ENCODE assay signal across 23 cellular contexts in the genomic region with DNA sequence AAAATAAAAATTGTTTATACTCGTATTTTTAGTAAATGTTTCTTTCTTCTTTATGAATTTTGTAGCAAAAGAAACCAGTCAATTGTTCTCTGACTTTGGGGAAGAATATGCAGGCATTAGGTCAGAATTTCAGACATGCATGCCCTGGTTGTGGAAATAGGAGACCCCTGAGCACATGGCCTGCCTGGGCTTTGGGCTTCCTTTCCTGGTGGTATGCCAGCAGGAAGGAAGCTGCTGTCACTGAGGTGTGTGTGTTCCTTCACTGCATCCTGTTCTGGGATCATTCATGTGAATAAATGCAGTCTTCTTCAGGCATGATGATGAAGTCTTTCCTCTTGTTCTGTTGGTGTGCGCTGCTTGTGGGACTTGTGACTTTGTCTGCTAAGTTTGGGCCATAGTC.
DNase-seq lines count a peak whose midpoint lies in the region; ATAC-seq, FAIRE-seq and TF ChIP-seq lines count a peak whose summit lies in the region.
"Had no signal": no experiment of that assay in that cellular context is flagged by ENCODE, and none has a peak within 500 bp of the region (broad histone marks: within the 10 kb centered on the region; RNA-seq: fewer than 3 reads in every experiment).

No MANE protein-coding gene starts in this region.

- H3K56ac ChIP-seq in H1 (replicated peaks; ENCODE audit: insufficient read length, low read depth, low read length): no peak overlapping the region

- H2AK5ac ChIP-seq in H1 (ENCODE audit: low read depth, low read length): no peak overlapping the region

- H3K4me1 Mint-ChIP-seq in activated T-cell treated with anti-CD3 and anti-CD28 coated beads, Interleukin-2, amount 50 U/mL, for 72 hours (ENCODE audit: low read depth): no peaks in the 10 kb centered on the region
- H3K4me1 Mint-ChIP-seq: CD14-positive monocyte; CD4-positive, alpha-beta memory T cell; IgD-negative memory B cell had no signal

- no peak overlapping the region for H3K4me3 ChIP-seq in H1 (ENCODE audit: extremely low read depth in 1 of 4, insufficient read depth in 2 of 4, low read depth in 3 of 4, low read length in 4 of 4)
- no peak overlapping the region for H3K4me3 ChIP-seq in keratinocyte (ENCODE audit: control insufficient read depth in 2 of 3, extremely low read depth in 1 of 3, insufficient read depth in 2 of 3, low read depth in 1 of 3, low read length in 3 of 3)
- H3K4me3 ChIP-seq in esophagus muscularis mucosa: no peak overlapping the region
- H3K4me3 ChIP-seq: GM12878, GM23248 had no signal

- H3K27me3 ChIP-seq in H1 (replicated peaks in 1 of 4; ENCODE audit: control insufficient read depth in 3 of 4, extremely low read depth in 1 of 4, insufficient read depth in 3 of 4, low read length in 3 of 4): no peaks in the 10 kb centered on the region
- no peaks in the 10 kb centered on the region for H3K27me3 ChIP-seq in keratinocyte (ENCODE audit: control insufficient read depth, extremely low read depth, insufficient read depth, low read length)
- H3K27me3 ChIP-seq in esophagus muscularis mucosa: no peaks in the 10 kb centered on the region
- H3K27me3 ChIP-seq: BE2C had no signal

- WGBS in H1 (ENCODE audit: extremely low coverage in 1 of 2, insufficient coverage in 1 of 2, insufficient read length in 1 of 2, insufficient replicate concordance in 2 of 2, low coverage in 1 of 2, low lambda C conversion rate in 2 of 2, missing lambda C conversion rate in 1 of 2), 2 experiments: 87% methylated on average over 2 of the region's 2 CpGs; no CpG with 5 or more reads in 1 of the 2 experiments
- WGBS in esophagus muscularis mucosa: 78% methylated on average over 2 of the region's 2 CpGs

- FAIRE-seq in H1 (lab: Jason Lieb, UNC) (no peak), keratinocyte (lab: Jason Lieb, UNC) (no peak)
- FAIRE-seq: A204.1, GM12878, HepG2 had no signal

- peak overlapping the region; percentile 46; the same call in 1 of the 2 replicates for H2BK15ac ChIP-seq in H1 (ENCODE audit: low read length)

- no peak overlapping the region for H3K4ac ChIP-seq in H1 (replicated peaks; ENCODE audit: insufficient read length, low read depth, low read length)

- H3K27ac ChIP-seq in H1 (ENCODE audit: low read depth, low read length) (no peak overlapping the region), keratinocyte (ENCODE audit: control insufficient read depth, insufficient read depth, low read length) (no peak overlapping the region), esophagus muscularis mucosa (replicated peaks in 1 of 4) (no peak overlapping the region)
- H3K27ac ChIP-seq: GM23248 had no signal

- H3K9me3 ChIP-seq in H1 (ENCODE audit: insufficient read depth in 2 of 2, low read depth in 1 of 2, low read length in 1 of 2) (no peaks in the 10 kb centered on the region), keratinocyte (ENCODE audit: control insufficient read depth, low read depth, low read length) (no peaks in the 10 kb centered on the region), esophagus muscularis mucosa (no peaks in the 10 kb centered on the region)
- H3K9me3 ChIP-seq: BE2C had no signal

- H3K23me2 ChIP-seq in H1 (ENCODE audit: low read depth, low read length): no peaks in the 10 kb centered on the region

- no peaks in the 10 kb centered on the region for H3K79me2 ChIP-seq in H1 (ENCODE audit: control insufficient read depth in 1 of 2, insufficient read depth in 2 of 2, low read length in 2 of 2)
- H3K79me2 ChIP-seq in keratinocyte (ENCODE audit: control insufficient read depth, insufficient read depth, low read length): no peaks in the 10 kb centered on the region

- no peak overlapping the region for H3K4me3 Mint-ChIP-seq in activated T-cell treated with anti-CD3 and anti-CD28 coated beads, Interleukin-2, amount 50 U/mL, for 72 hours
- H3K4me3 Mint-ChIP-seq: CD14-positive monocyte; CD4-positive, alpha-beta memory T cell; HFFc6; IgD-negative memory B cell had no signal

- no peak overlapping the region for H2BK12ac ChIP-seq in H1 (ENCODE audit: low read depth, low read length)

- POLR2A ChIA-PET in H1 (lab: Charles Lee; ENCODE audit: partially characterized antibody): no interaction called here

- no peak overlapping the region for H3K14ac ChIP-seq in H1 (ENCODE audit: insufficient read length)

- no peak for TF ChIP-seq CTCF in H1 (IDR thresholded peaks at IDR 0.05; ENCODE audit: control extremely low read depth in 1 of 3, insufficient read depth in 1 of 3, low read depth in 1 of 3, low read length in 3 of 3)
- no peak for TF ChIP-seq CTCF in keratinocyte (optimal IDR thresholded peaks at IDR 0.05 in 1 of 3, IDR thresholded peaks at IDR 0.05 in 1 of 3, conservative IDR thresholded peaks at IDR 0.05 in 1 of 3; ENCODE audit: extremely low read depth in 1 of 3, insufficient read depth in 2 of 3, low read length in 3 of 3)
- TF ChIP-seq CTCF in esophagus muscularis mucosa (IDR thresholded peaks at IDR 0.05): no peak

- no peak overlapping the region for H3K4me2 ChIP-seq in H1 (ENCODE audit: insufficient read depth in 1 of 2, low read depth in 2 of 2, low read length in 2 of 2)
- no peak overlapping the region for H3K4me2 ChIP-seq in keratinocyte (ENCODE audit: control insufficient read depth, extremely low read depth, insufficient read depth, low read depth, low read length)

- peak; percentile 2 for DNase-seq in HT1080 (ENCODE audit: low read depth)
- no peak for DNase-seq in H1 (ENCODE audit: low read depth in 1 of 2, low spot score in 2 of 2)
- DNase-seq in keratinocyte (ENCODE audit: low read depth, low spot score): no peak
- no peak for DNase-seq in cerebellar nuclear complex (lab: John Stamatoyannopoulos, UW)
- DNase-seq in activated T-cell treated with anti-CD3 and anti-CD28 coated beads, Interleukin-2, amount 50 U/mL, for 72 hours: no peak
- DNase-seq in esophagus muscularis mucosa (ENCODE audit: extremely low spot score): no peak
- DNase-seq: ACHN; BE2C; Calu3; CD4-positive, alpha-beta memory T cell; DND-41; EL; GM23248; H7; HFFc6; KBM-7 had no signal

- no peak for TF ChIP-seq RAD21 in H1 (IDR thresholded peaks at IDR 0.05 in 1 of 2, conservative IDR thresholded peaks at IDR 0.05 in 1 of 2; ENCODE audit: low read depth in 2 of 2, low read length in 2 of 2)

- no peaks in the 10 kb centered on the region for H3K36me3 Mint-ChIP-seq in activated T-cell treated with anti-CD3 and anti-CD28 coated beads, Interleukin-2, amount 50 U/mL, for 72 hours (ENCODE audit: insufficient read depth in 2 of 2)
- H3K36me3 Mint-ChIP-seq: CD14-positive monocyte; CD4-positive, alpha-beta memory T cell; IgD-negative memory B cell had no signal

- H2AFZ ChIP-seq in H1 (ENCODE audit: low read length) (no peak overlapping the region), keratinocyte (ENCODE audit: control insufficient read depth, low read length) (peak overlapping the region; percentile 38)
- H2AFZ ChIP-seq: GM23248 had no signal

- no peak for ATAC-seq in GM21619 (IDR thresholded peaks at IDR 0.05; ENCODE audit: unreplicated experiment)
- no peak for ATAC-seq in activated T-cell treated with anti-CD3 and anti-CD28 coated beads, Interleukin-2, amount 50 U/mL, for 72 hours (replicated peaks in 1 of 2)
- ATAC-seq: GM12878, HCT116, HepG2 had no signal

- H4K20me1 ChIP-seq in H1 (replicated peaks in 1 of 2; ENCODE audit: control insufficient read depth in 1 of 2, insufficient read depth in 2 of 2, low read length in 2 of 2) (no peaks in the 10 kb centered on the region), keratinocyte (ENCODE audit: control insufficient read depth, extremely low read depth, insufficient read depth, low read length) (no peaks in the 10 kb centered on the region)

- H3K27ac Mint-ChIP-seq in activated T-cell treated with anti-CD3 and anti-CD28 coated beads, Interleukin-2, amount 50 U/mL, for 72 hours: no peak overlapping the region
- H3K27ac Mint-ChIP-seq: CD14-positive monocyte; CD4-positive, alpha-beta memory T cell; HFFc6; IgD-negative memory B cell had no signal

- peak overlapping the region; percentile 57; the same call in 1 of the 2 replicates for H4K8ac ChIP-seq in H1 (ENCODE audit: extremely low read depth, insufficient read depth, low read length)

- CTCF ChIA-PET in H1 (lab: Charles Lee; ENCODE audit: partially characterized antibody): no interaction called here

- no peak overlapping the region for H2BK20ac ChIP-seq in H1 (ENCODE audit: low read length)

- H3K36me3 ChIP-seq in H1 (ENCODE audit: control insufficient read depth in 2 of 4, insufficient read depth in 4 of 4, low read length in 3 of 4) (no peaks in the 10 kb centered on the region), keratinocyte (ENCODE audit: control insufficient read depth in 2 of 2, extremely low read depth in 1 of 2, insufficient read depth in 2 of 2, low read length in 2 of 2) (no peaks in the 10 kb centered on the region), esophagus muscularis mucosa (no peaks in the 10 kb centered on the region)
- H3K36me3 ChIP-seq: BE2C had no signal

- no peak overlapping the region for H2BK120ac ChIP-seq in H1 (replicated peaks; ENCODE audit: low read depth, low read length)

- no peak overlapping the region for H4K91ac ChIP-seq in H1 (replicated peaks; ENCODE audit: insufficient read length, low read length)

- no peak for TF ChIP-seq POLR2A in H1 (IDR thresholded peaks at IDR 0.05; ENCODE audit: control extremely low read depth in 1 of 2, low read depth in 2 of 2, low read length in 2 of 2)
- no peak for TF ChIP-seq POLR2A in esophagus muscularis mucosa (IDR thresholded peaks at IDR 0.05; ENCODE audit: low read depth)

- TF ChIP-seq EP300 in H1 (IDR thresholded peaks at IDR 0.05; ENCODE audit: borderline replicate concordance in 1 of 2, low read depth in 2 of 2, low read length in 2 of 2) (no peak), esophagus muscularis mucosa (IDR thresholded peaks at IDR 0.05) (no peak)

- H3K9me3 Mint-ChIP-seq in activated T-cell treated with anti-CD3 and anti-CD28 coated beads, Interleukin-2, amount 50 U/mL, for 72 hours: peaks cover 6 to 10% of the 10 kb centered on the region in 2 donors
- H3K9me3 Mint-ChIP-seq: HFFc6 had no signal

- H3K9me1 ChIP-seq in keratinocyte (ENCODE audit: control insufficient read depth, extremely low read depth, insufficient read depth, low read length): no peaks in the 10 kb centered on the region

- no peak overlapping the region for H4K5ac ChIP-seq in H1 (ENCODE audit: insufficient read length, low read depth, low read length)

- H3K4me1 ChIP-seq in H1 (replicated peaks in 1 of 4; ENCODE audit: control insufficient read depth in 3 of 4, insufficient read depth in 4 of 4, low read length in 3 of 4) (no peaks in the 10 kb centered on the region), keratinocyte (ENCODE audit: control insufficient read depth, extremely low read depth, insufficient read depth, low read length) (no peaks in the 10 kb centered on the region), esophagus muscularis mucosa (no peaks in the 10 kb centered on the region)
- H3K4me1 ChIP-seq: BE2C had no signal

- dilution Hi-C loops in keratinocyte (cut with MboI; ENCODE audit: extremely low pct_ligation_motif_present, low sequenced_read_pairs): no loop called here

- H3K23ac ChIP-seq in H1 (ENCODE audit: insufficient read length): no peak overlapping the region

- no peak overlapping the region for H3K9ac ChIP-seq in H1 (replicated peaks in 1 of 4; ENCODE audit: extremely low read depth in 1 of 4, low read depth in 3 of 4, low read length in 3 of 4)
- H3K9ac ChIP-seq in keratinocyte (ENCODE audit: control insufficient read depth, extremely low read depth, insufficient read depth, low read length): no peak overlapping the region
- H3K9ac ChIP-seq: GM23248 had no signal

- intact Hi-C loops in esophagus muscularis mucosa (cut with DNase I): no loop called here

- H2BK5ac ChIP-seq in H1 (ENCODE audit: low read depth, low read length): no peak overlapping the region

- no peak overlapping the region for H3K18ac ChIP-seq in H1 (ENCODE audit: extremely low read depth, low read length)

- H3K79me1 ChIP-seq in H1 (ENCODE audit: low read depth, low read length): no peaks in the 10 kb centered on the region

- H3K27me3 Mint-ChIP-seq in activated T-cell treated with anti-CD3 and anti-CD28 coated beads, Interleukin-2, amount 50 U/mL, for 72 hours (ENCODE audit: low read depth): no peaks in the 10 kb centered on the region
- H3K27me3 Mint-ChIP-seq: CD4-positive, alpha-beta memory T cell; IgD-negative memory B cell had no signal
